ENCODE assay signal across 23 cellular contexts in genomic region chr6:55964136-55964535, GRCh38.
"Had no signal": no experiment of that assay in that cellular context is flagged by ENCODE, and none has a peak within 500 bp of the region (broad histone marks: within the 10 kb centered on the region; RNA-seq: fewer than 3 reads in every experiment).

No MANE protein-coding gene starts in this region.

- DNase-seq: activated CD4-positive, alpha-beta T cell treated with anti-CD3 and anti-CD28 coated beads for 4 hours; activated CD8-positive, alpha-beta memory T cell treated with anti-CD3 and anti-CD28 coated beads, Interleukin-2, amount 50 U/mL, for 4 hours; activated CD8-positive, alpha-beta T cell treated with anti-CD3 and anti-CD28 coated beads for 36 hours; activated gamma-delta T cell treated with Interleukin-2 at 50 U/mL for 16 hours; activated naive CD4-positive, alpha-beta T cell treated with anti-CD3 and anti-CD28 coated beads, Interleukin-2, amount 10 ng/mL, durations not matched to agents 7 days and 5 days; activated naive CD8-positive, alpha-beta T cell treated with anti-CD3 and anti-CD28 coated beads for 36 hours; activated T-cell treated with anti-CD3 and anti-CD28 coated beads, Interleukin-2, amount 50 U/mL, for 72 hours; brain microvascular endothelial cell; MG63; MV-4-11; NCI-H1092 treated with DMSO at 0.1 percent for 48 hours; NCI-H1417 treated with DMSO at 0.1 percent for 48 hours; NCI-H1694 treated with DMSO at 0.1 percent for 48 hours; NCI-H2029 treated with DMSO at 0.1 percent for 48 hours; NCI-H345; NCI-H510A; NCI-H526 treated with DMSO at 0.1 percent for 48 hours; NCI-H82; PC-3; SHP77; SW 1271 had no signal

- ATAC-seq: activated CD4-positive, CD25-positive, alpha-beta regulatory T cell treated with anti-CD3 and anti-CD28 coated beads, Interleukin-2, amount 50 U/mL, for 24 hours; activated CD8-positive, alpha-beta T cell treated with anti-CD3 and anti-CD28 coated beads for 36 hours; activated T-cell treated with anti-CD3 and anti-CD28 coated beads, Interleukin-2, amount 50 U/mL, for 72 hours; PC-3; SK-N-SH treated with all-trans-retinoic acid at 6 μM for 48 hours had no signal
